Comparison of ENCODE assay signal across 8 cellular contexts in the genomic region with DNA sequence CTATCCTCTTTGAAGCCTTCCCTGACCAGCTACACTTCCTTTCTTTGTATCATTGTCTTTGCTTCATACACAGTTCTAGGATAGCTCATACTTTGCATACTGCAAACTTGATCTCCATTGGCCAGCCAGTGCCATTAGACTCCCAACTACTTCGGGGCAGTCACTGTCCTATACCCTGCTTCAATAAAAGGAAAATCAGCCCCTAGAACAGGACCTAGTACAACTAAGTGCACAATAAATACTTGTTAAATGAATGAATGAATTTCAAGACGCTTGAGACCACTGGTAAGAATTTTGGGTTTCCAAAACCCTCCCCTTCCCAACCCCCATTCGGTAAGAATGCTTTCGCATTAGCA. TPM values are rescaled to one million over a fixed set of nuclear protein-coding genes. Genes with fewer than 3 reads are reported as not detected.
DNase-seq lines count a peak whose midpoint lies in the region; ATAC-seq and TF ChIP-seq lines count a peak whose summit lies in the region.

No MANE protein-coding gene starts in this region.

- peak overlapping the region; percentile 94 for H3K4me3 ChIP-seq in BJ (ENCODE audit: low read depth, low read length)
- peak overlapping the region; percentile 88 for H3K4me3 ChIP-seq in IMR-90 (ENCODE audit: insufficient read depth, low read depth, low read length)

- TF ChIP-seq POLR2A in IMR-90 (IDR thresholded peaks at IDR 0.05; ENCODE audit: low read depth, low read length): no peak

- TF ChIP-seq CTCF in BJ (IDR thresholded peaks at IDR 0.05; ENCODE audit: insufficient read depth, low read depth, low read length) (no peak), IMR-90 (conservative IDR thresholded peaks at IDR 0.05; ENCODE audit: low read depth, low read length) (no peak)

- H3K56ac ChIP-seq in IMR-90 (ENCODE audit: extremely low read depth, insufficient read depth, low read length): 0 out of 2 replicates have a peak overlapping the region, but pooled peaks have one; percentile 43

- H2BK15ac ChIP-seq in IMR-90 (ENCODE audit: low read depth, low read length): 0 out of 3 replicates have a peak overlapping the region, but pooled peaks have one; percentile 2

- no peaks in the 10 kb centered on the region for H3K9me3 Mint-ChIP-seq in naive B cell

- H3K27ac ChIP-seq in IMR-90 (ENCODE audit: insufficient read depth, low read length): no peak overlapping the region
- peak overlapping the region; percentile 36 for H3K27ac ChIP-seq in caudate nucleus (ENCODE audit: low read depth, low read length)

- peaks cover 11% of the 10 kb centered on the region for H3K9me1 ChIP-seq in IMR-90 (ENCODE audit: insufficient read depth, low read length)

- peak overlapping the region; percentile 7; the same call in 1 of the 2 replicates for H3K23ac ChIP-seq in IMR-90 (ENCODE audit: low read depth, low read length)

- no peaks in the 10 kb centered on the region for H3K27me3 Mint-ChIP-seq in naive B cell

- H3K4ac ChIP-seq in IMR-90 (ENCODE audit: low read depth, low read length): no peak overlapping the region

- H3K36me3 ChIP-seq in BJ (ENCODE audit: control insufficient read depth, insufficient read depth, low read length) (no peaks in the 10 kb centered on the region), IMR-90 (ENCODE audit: control insufficient read depth, insufficient read depth, low read length) (peaks cover 2% of the 10 kb centered on the region; the same call in 1 of the 2 replicates)

- H2BK120ac ChIP-seq in IMR-90 (ENCODE audit: low read depth, low read length): no peak overlapping the region

- in situ Hi-C loops in IMR-90 (cut with MboI; ENCODE audit: low sequenced_read_pairs): no loop called here

- no peak overlapping the region for H2BK5ac ChIP-seq in IMR-90 (ENCODE audit: low read depth, low read length, poor library complexity, severe bottlenecking)

- H4K20me1 ChIP-seq in IMR-90 (ENCODE audit: insufficient read depth, low read length): no peaks in the 10 kb centered on the region

- no peak overlapping the region for H4K91ac ChIP-seq in IMR-90 (ENCODE audit: insufficient read depth, low read depth, low read length)

- CTCF ChIA-PET in BJ (lab: Yijun Ruan, JAX): interaction anchor here (1.0 to 4.8 kb wide), 4 partner anchors 22 to 132 kb away, joined by 3 to 35 read pairs (median 6); a partner anchor contains a TSS
- CTCF ChIA-PET in IMR-90 (lab: Yijun Ruan, JAX): no interaction called here

- H3K18ac ChIP-seq in IMR-90 (ENCODE audit: low read depth, low read length): no peak overlapping the region

- H3K4me3 Mint-ChIP-seq in naive B cell: peak overlapping the region; percentile 84 to 95 (median 90)

- ATAC-seq in IMR-90 (ENCODE audit: low read depth) (no peak), naive B cell (ENCODE audit: low read depth in 2 of 2) (no peak), GM21786 (IDR thresholded peaks at IDR 0.05; ENCODE audit: unreplicated experiment) (no peak), GM21737 (IDR thresholded peaks at IDR 0.05; ENCODE audit: unreplicated experiment) (no peak)

- peak overlapping the region; percentile 86 for H3K4me2 ChIP-seq in IMR-90 (ENCODE audit: low read depth, low read length)

- TF ChIP-seq RAD21 in IMR-90 (IDR thresholded peaks at IDR 0.05; ENCODE audit: low read length): no peak

- peak overlapping the region; percentile 25; the same call in 1 of the 2 replicates for H3K14ac ChIP-seq in IMR-90 (replicated peaks; ENCODE audit: low read depth, low read length)

- no peaks in the 10 kb centered on the region; the same call in 1 of the 2 replicates for H3K27me3 ChIP-seq in BJ (ENCODE audit: control insufficient read depth, insufficient read depth, low read length)
- peaks cover 17% of the 10 kb centered on the region for H3K27me3 ChIP-seq in IMR-90 (ENCODE audit: control insufficient read depth, insufficient read depth, low read length)

- peaks cover 18 to 23% (median 21%) of the 10 kb centered on the region in 3 donors for H3K4me1 Mint-ChIP-seq in naive B cell

- H3K9ac ChIP-seq in IMR-90 (ENCODE audit: low read depth, low read length): 0 out of 2 replicates have a peak overlapping the region, but pooled peaks have one; percentile 11

- H3K36me3 Mint-ChIP-seq in naive B cell: peaks cover 0 to 6% of the 10 kb centered on the region in 2 donors

- H2AK9ac ChIP-seq in IMR-90 (replicated peaks; ENCODE audit: low read depth, low read length, poor library complexity): peak overlapping the region; percentile 22

- H4K5ac ChIP-seq in IMR-90 (ENCODE audit: low read depth, low read length): peak overlapping the region; percentile 35; the same call in 1 of the 2 replicates

- intact Hi-C loops in IMR-90 (cut with micrococcal nuclease): no loop called here

- no peak overlapping the region for H2BK20ac ChIP-seq in IMR-90 (ENCODE audit: low read depth, low read length)

- peaks cover 15 to 25% of the 10 kb centered on the region in 2 experiments; a peak in 3 of 4 replicates for H3K79me1 ChIP-seq in IMR-90 (ENCODE audit: low read depth in 1 of 2, low read length in 2 of 2)

- BruUV-seq in IMR-90 (replicated peaks; lab: Mats Ljungman, UMichigan): no TSS peak

- WGBS in IMR-90 (ENCODE audit: extremely low coverage in 2 of 2, insufficient read length in 1 of 2), 2 experiments: 0% methylated on average over 2 of the region's 4 CpGs; no CpG with 5 or more reads in 1 of the 2 experiments

- dilution Hi-C loops in IMR-90 (cut with HindIII; ENCODE audit: low sequenced_read_pairs, unreplicated experiment): no loop called here

- no peak for DNase-seq in BJ (ENCODE audit: low read depth)
- DNase-seq in IMR-90: no peak
- no peak for DNase-seq in caudate nucleus (lab: John Stamatoyannopoulos, UW)
- DNase-seq in naive B cell: no peak
- no peak for DNase-seq in germinal center (ENCODE audit: low spot score)
- DNase-seq in activated CD8-positive, alpha-beta memory T cell treated with anti-CD3 and anti-CD28 coated beads, Interleukin-2, amount 50 U/mL, for 4 hours: no peak

- peaks cover 5% of the 10 kb centered on the region; the same call in 1 of the 2 replicates for H3K4me1 ChIP-seq in IMR-90 (ENCODE audit: control insufficient read depth, insufficient read depth, low read length)

- no peak overlapping the region; the same call in 1 of the 2 replicates for H2AK5ac ChIP-seq in IMR-90 (ENCODE audit: low read depth, low read length)

- no peaks in the 10 kb centered on the region for H3K9me3 ChIP-seq in IMR-90 (ENCODE audit: control insufficient read depth, insufficient read depth, low read length)

- H4K8ac ChIP-seq in IMR-90 (ENCODE audit: low read depth in 2 of 2, low read length in 2 of 2): peak overlapping the region; percentile 66 to 91

- POLR2A ChIA-PET in BJ (lab: Charles Lee): no interaction called here
- POLR2A ChIA-PET in IMR-90 (lab: Charles Lee; ENCODE audit: unreplicated experiment): no interaction called here

- H3K27ac Mint-ChIP-seq in naive B cell: peak overlapping the region; percentile 10 to 91 (median 78)

- peak overlapping the region; percentile 99 for H2AFZ ChIP-seq in IMR-90 (replicated peaks; ENCODE audit: low read length, poor library complexity)

TF ChIP-seq in IMR-90, 13 proteins besides CTCF, POLR2A, EP300 and RAD21 (continues in another document):
- TF ChIP-seq BHLHE40 (IDR thresholded peaks at IDR 0.05; ENCODE audit: low read depth, low read length) (no peak), MAZ (IDR thresholded peaks at IDR 0.05; ENCODE audit: borderline replicate concordance, low read depth, low read length) (no peak), FOS (IDR thresholded peaks at IDR 0.05; ENCODE audit: low read depth, low read length) (no peak), CEBPB (IDR thresholded peaks at IDR 0.05; ENCODE audit: low read depth, low read length) (no peak)

RNA-seq across cellular contexts. Expression of a gene that starts 0.5 kb away (rescaled TPM):
- 24.3 and 30.1 TPM in 2 replicates for polyA plus RNA-seq in BJ (2011; rRNA removed)
- 10.5 and 12.3 TPM in 2 replicates for polyA minus RNA-seq in BJ (2011; rRNA and poly(A)+ RNA removed)
- 12.5 and 14.4 TPM in 2 replicates for total RNA-seq in IMR-90 (2012; rRNA removed)
- 20.0 and 23.1 TPM in 2 replicates for polyA plus RNA-seq in IMR-90 (2012; rRNA removed)
- polyA plus RNA-seq in IMR-90 (2012; cell fraction: cytosol; rRNA removed): 12.2 and 14.9 TPM in 2 replicates
- polyA plus RNA-seq in IMR-90 (2012; cell fraction: nucleus; rRNA removed; ENCODE audit: low replicate concordance): 6.3 and 18.0 TPM in 2 replicates
- 10 to 100 TPM; 15.8 to 42.0 (median 19.1) TPM for polyA plus RNA-seq in naive B cell (ENCODE audit: low read depth in 6 of 6)

RNA-seq across cellular contexts. Expression of a gene that starts 14.1 kb away (rescaled TPM):
- polyA plus RNA-seq in BJ (2011; rRNA removed): 18.7 and 26.0 TPM in 2 replicates
- polyA minus RNA-seq in BJ (2011; rRNA and poly(A)+ RNA removed): 12.2 and 18.6 TPM in 2 replicates
- total RNA-seq in IMR-90 (2012; rRNA removed): 2.8 and 2.9 TPM in 2 replicates
- polyA plus RNA-seq in IMR-90 (2012; rRNA removed): 13.1 and 14.6 TPM in 2 replicates
- polyA plus RNA-seq in IMR-90 (2012; cell fraction: cytosol; rRNA removed): 6.3 and 10.0 TPM in 2 replicates
- 82.4 and 104 TPM in 2 replicates for polyA plus RNA-seq in IMR-90 (2012; cell fraction: nucleus; rRNA removed; ENCODE audit: low replicate concordance)
- under 1 TPM in 5 of 6 donors, not detected in 1; 0.16 to 0.53 (median 0.29) TPM for polyA plus RNA-seq in naive B cell (ENCODE audit: low read depth in 6 of 6)

RNA-seq across cellular contexts. Expression of a gene that starts 20.7 kb away (rescaled TPM):
- polyA plus RNA-seq in BJ (2011; rRNA removed): 18.0 and 26.0 TPM in 2 replicates
- polyA minus RNA-seq in BJ (2011; rRNA and poly(A)+ RNA removed): 8.4 and 12.2 TPM in 2 replicates
- 6.3 and 7.8 TPM in 2 replicates for total RNA-seq in IMR-90 (2012; rRNA removed)
- polyA plus RNA-seq in IMR-90 (2012; rRNA removed): 17.1 and 17.9 TPM in 2 replicates
- 10.7 and 11.9 TPM in 2 replicates for polyA plus RNA-seq in IMR-90 (2012; cell fraction: cytosol; rRNA removed)
- polyA plus RNA-seq in IMR-90 (2012; cell fraction: nucleus; rRNA removed; ENCODE audit: low replicate concordance): 81.4 and 123 TPM in 2 replicates
- polyA plus RNA-seq in naive B cell (ENCODE audit: low read depth in 6 of 6): not detected

RNA-seq across cellular contexts. Expression of a gene that starts 40.7 kb away (rescaled TPM):
- polyA plus RNA-seq in BJ (2011; rRNA removed) (0.50 and 0.64 TPM in 2 replicates), IMR-90 (2012; rRNA removed) (0.09 and 0.15 TPM in 2 replicates), naive B cell (ENCODE audit: low read depth in 6 of 6) (not detected)
- polyA minus RNA-seq in BJ (2011; rRNA and poly(A)+ RNA removed): 0.31 and 0.57 TPM in 2 replicates
- total RNA-seq in IMR-90 (2012; rRNA removed): under 0.01 and 0.18 TPM in 2 replicates
- polyA plus RNA-seq in IMR-90 (2012; cell fraction: cytosol; rRNA removed): 0.03 and 0.10 TPM in 2 replicates
- polyA plus RNA-seq in IMR-90 (2012; cell fraction: nucleus; rRNA removed; ENCODE audit: low replicate concordance): 0.48 and 1.3 TPM in 2 replicates

RNA-seq across cellular contexts. Expression of a gene that starts 42.5 kb away (rescaled TPM):
- polyA plus RNA-seq in BJ (2011; rRNA removed) (1.2 and 2.7 TPM in 2 replicates), IMR-90 (2012; rRNA removed) (0.62 and 0.66 TPM in 2 replicates), naive B cell (ENCODE audit: low read depth in 6 of 6) (not detected)
- polyA minus RNA-seq in BJ (2011; rRNA and poly(A)+ RNA removed): 0.98 and 1.6 TPM in 2 replicates
- 0.18 and 0.28 TPM in 2 replicates for total RNA-seq in IMR-90 (2012; rRNA removed)
- 0.55 and 1.9 TPM in 2 replicates for polyA plus RNA-seq in IMR-90 (2012; cell fraction: cytosol; rRNA removed)
- polyA plus RNA-seq in IMR-90 (2012; cell fraction: nucleus; rRNA removed; ENCODE audit: low replicate concordance): 1.0 and 1.8 TPM in 2 replicates

Comparison
In these comparisons a context has a peak if more than half of its experiments do, and no peak if none do; other contexts are left out.
1. RNA of a gene that starts 14.1 kb away (polyA plus RNA-seq): 18.7 to 26.0 TPM in BJ and 6.3 to 104 TPM in IMR-90; 0.16 to 0.53 TPM in naive B cell; every median in the first group is over 4 times any median in the second.
2. RNA of a gene that starts 20.7 kb away (polyA plus RNA-seq): 18.0 to 26.0 TPM in BJ and 10.7 to 123 TPM in IMR-90; not detected in naive B cell; every median in the first group is over 10 times any median in the second.